11 cellular contexts compared by ENCODE assay signal in the genomic region with DNA sequence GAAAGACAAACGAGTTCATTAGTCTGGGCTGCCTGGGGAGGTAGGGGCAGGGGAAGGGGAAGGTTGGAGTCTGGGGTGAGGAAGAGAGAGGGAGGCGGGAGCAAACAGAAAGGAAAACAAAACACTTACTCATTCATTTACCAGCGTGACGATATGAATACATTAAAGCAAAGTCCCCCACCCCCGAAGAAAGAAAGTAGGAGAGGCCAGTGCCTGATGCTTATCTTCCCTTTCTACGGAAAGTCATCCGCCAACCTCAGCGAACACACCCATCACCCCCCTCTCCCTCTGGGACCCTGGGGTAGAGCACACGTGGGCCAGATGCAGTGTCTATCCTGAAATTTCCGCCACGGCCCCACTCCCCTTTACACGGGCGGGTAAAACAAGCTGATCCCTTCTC. TPM values are rescaled to one million over a fixed set of nuclear protein-coding genes. Genes with fewer than 3 reads are reported as not detected.
"Had no signal": no experiment of that assay in that cellular context is flagged by ENCODE, and none has a peak within 500 bp of the region (broad histone marks: within the 10 kb centered on the region; RNA-seq: fewer than 3 reads in every experiment).

No MANE protein-coding gene starts in this region.

- H3K4me3 ChIP-seq: GM23248, HAP-1 had no signal

- FAIRE-seq: H54, HTR-8/SVneo had no signal

- H3K4me2 ChIP-seq: KMS-11 had no signal

- H3K27ac ChIP-seq: GM23248, KMS-11 had no signal

- H3K9me3 ChIP-seq: HAP-1 had no signal

- H2AFZ ChIP-seq: GM23248 had no signal

- DNase-seq: GM23248, GOT3, HFFc6, IMR-90, Karpas-422, KBM-7 had no signal

- H3K4me3 Mint-ChIP-seq: HFFc6 had no signal

- H3K9ac ChIP-seq: GM23248, KMS-11 had no signal

- H3K27ac Mint-ChIP-seq: HFFc6 had no signal

- H3K9me3 Mint-ChIP-seq: HFFc6 had no signal

- H3K36me3 ChIP-seq: HAP-1 had no signal

- H3K4me1 ChIP-seq: HAP-1 had no signal

RNA-seq across cellular contexts. Expression of gene ABCC8, which starts 13.7 kb away (rescaled TPM):
- total RNA-seq: GM23248, HFFc6, IMR-90, LHCN-M2 had no signal
- polyA plus RNA-seq: GM23248, IMR-90 had no signal
